In the genomic region with DNA sequence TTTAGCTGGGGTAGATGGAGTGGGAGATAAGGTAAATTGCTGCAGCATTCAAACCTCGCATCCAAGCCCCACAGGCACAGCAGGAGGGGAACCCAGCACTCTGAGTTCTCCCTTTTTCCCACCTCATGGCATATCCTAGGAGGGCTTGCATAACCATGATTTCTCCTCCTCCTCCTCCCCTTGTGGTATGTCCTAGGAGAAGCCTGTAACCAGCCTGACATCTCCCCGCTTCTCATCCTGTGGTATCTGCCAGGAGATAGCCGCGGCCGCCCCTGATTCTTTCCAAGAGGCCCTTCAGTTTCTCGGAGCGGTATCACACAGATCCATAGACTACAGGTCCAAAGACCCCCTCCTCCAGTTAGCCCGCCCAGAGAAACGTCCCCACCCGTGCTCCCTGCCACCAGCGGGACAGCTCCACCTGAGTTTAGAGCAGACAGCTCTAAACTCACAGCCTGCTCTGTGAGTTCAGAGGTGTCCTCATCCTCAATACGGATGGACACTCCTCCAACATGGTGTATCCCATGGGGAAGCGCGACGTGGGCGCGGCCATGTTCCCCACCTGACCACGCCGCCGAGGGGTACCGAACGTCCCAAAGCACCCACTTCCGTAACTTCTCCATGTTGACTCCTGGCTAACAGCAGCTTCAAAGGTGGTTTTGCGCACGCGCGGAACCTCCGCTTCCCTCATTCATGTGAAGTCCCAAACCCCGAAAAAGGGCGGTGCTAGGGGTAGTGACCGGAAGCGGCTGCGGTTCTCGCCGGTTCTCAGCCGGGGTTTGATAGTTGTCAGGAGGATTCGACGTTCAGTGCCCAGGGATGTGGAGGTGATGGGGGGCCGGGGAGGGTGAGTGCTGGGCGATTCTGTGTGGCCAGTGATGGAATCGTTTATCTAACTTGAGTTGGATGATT, we compare ENCODE assay signal across 1 cellular context.
TF ChIP-seq lines count a peak whose summit lies in the region.

Gene ZNF81, plus strand, starts transcription at position 739 of the 909 bp plus-strand sequence. CDS start 9,366 bp downstream, outside the sequence.

TF ChIP-seq in H1, 55 proteins besides CTCF, POLR2A, EP300 and RAD21:
- TF ChIP-seq EGR1 (IDR thresholded peaks at IDR 0.05; ENCODE audit: borderline replicate concordance, low read depth, low read length) (no peak), KDM4A (IDR thresholded peaks at IDR 0.05; ENCODE audit: low read depth, low read length, severe bottlenecking) (peak; percentile 45), POU5F1 (IDR thresholded peaks at IDR 0.05; ENCODE audit: low read depth, low read length) (no peak), TBP (IDR thresholded peaks at IDR 0.05; ENCODE audit: low read depth, low read length) (peak; percentile 35; the same call in 1 of the 2 replicates), HDAC2 (IDR thresholded peaks at IDR 0.05; ENCODE audit: borderline replicate concordance in 1 of 2, low read depth in 2 of 2, low read length in 2 of 2) (no peak), BACH1 (IDR thresholded peaks at IDR 0.05; ENCODE audit: low read length) (peak; percentile 81), PHF8 (conservative IDR thresholded peaks at IDR 0.05; ENCODE audit: low read depth, low read length) (peak; percentile 42; the same call in 1 of the 2 replicates), CBX8 (IDR thresholded peaks at IDR 0.05; ENCODE audit: borderline replicate concordance, low read depth, low read length) (no peak), JUN (IDR thresholded peaks at IDR 0.05; ENCODE audit: low read depth, low read length) (no peak), SIN3A (conservative IDR thresholded peaks at IDR 0.05 in 1 of 2, IDR thresholded peaks at IDR 0.05 in 1 of 2; ENCODE audit: low read depth in 1 of 2, low read length in 2 of 2) (peak in 1 of 2 experiments; percentile 60; a peak in 2 of 4 replicates), TAF1 (IDR thresholded peaks at IDR 0.05; ENCODE audit: low read depth, low read length) (peak; percentile 74; the same call in 1 of the 2 replicates), SUZ12 (IDR thresholded peaks at IDR 0.05; ENCODE audit: low read length) (no peak), YY1 (IDR thresholded peaks at IDR 0.05; ENCODE audit: low read depth, low read length) (peak; percentile 98), SP4 (IDR thresholded peaks at IDR 0.05; ENCODE audit: low read length) (no peak), SAP30 (IDR thresholded peaks at IDR 0.05; ENCODE audit: insufficient read depth, insufficient replicate concordance, low read length) (peak; percentile 50)
- TF ChIP-seq, protein P1, sequence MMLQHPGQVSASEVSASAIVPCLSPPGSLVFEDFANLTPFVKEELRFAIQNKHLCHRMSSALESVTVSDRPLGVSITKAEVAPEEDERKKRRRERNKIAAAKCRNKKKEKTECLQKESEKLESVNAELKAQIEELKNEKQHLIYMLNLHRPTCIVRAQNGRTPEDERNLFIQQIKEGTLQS (IDR thresholded peaks at IDR 0.05; ENCODE audit: insufficient read depth, low read depth, low read length), result no peak
- TF ChIP-seq, protein P2, sequence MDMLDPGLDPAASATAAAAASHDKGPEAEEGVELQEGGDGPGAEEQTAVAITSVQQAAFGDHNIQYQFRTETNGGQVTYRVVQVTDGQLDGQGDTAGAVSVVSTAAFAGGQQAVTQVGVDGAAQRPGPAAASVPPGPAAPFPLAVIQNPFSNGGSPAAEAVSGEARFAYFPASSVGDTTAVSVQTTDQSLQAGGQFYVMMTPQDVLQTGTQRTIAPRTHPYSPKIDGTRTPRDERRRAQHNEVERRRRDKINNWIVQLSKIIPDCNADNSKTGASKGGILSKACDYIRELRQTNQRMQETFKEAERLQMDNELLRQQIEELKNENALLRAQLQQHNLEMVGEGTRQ (IDR thresholded peaks at IDR 0.05; ENCODE audit: low read length), result 0 out of 2 replicates have a peak, but pooled peaks have one; percentile 21
